In genomic region chr7:29635067-29636008, GRCh38 we compare ENCODE assay signal across 7 cellular contexts.
A peak's percentile ranks its signal among the peaks of the same experiment; 100 is the strongest.
DNase-seq lines count a peak whose midpoint lies in the region; ATAC-seq and TF ChIP-seq lines count a peak whose summit lies in the region.
"Not testable (repeated sequence)": the region's sequence is repeated elsewhere in the genome, so short reads cannot be mapped to it uniquely, and the experiment has no call there.

No MANE protein-coding gene starts in this region.

- not testable (repeated sequence) for H3K36me3 Mint-ChIP-seq in chondrocyte (ENCODE audit: low read depth)

- not testable (repeated sequence) for H3K27ac Mint-ChIP-seq in chondrocyte (ENCODE audit: unreplicated experiment)

- H3K36me3 ChIP-seq in SK-N-SH (replicated peaks in 1 of 2; ENCODE audit: control insufficient read depth in 1 of 2, insufficient read depth in 2 of 2, low read length in 1 of 2): peaks cover 0 to 12% of the 10 kb centered on the region in 2 experiments
- H3K36me3 ChIP-seq in heart left ventricle; neural cell (ENCODE audit: insufficient read depth, low read length): not testable (repeated sequence)

- not testable (repeated sequence) for H3K9me3 ChIP-seq in SK-N-SH; heart left ventricle; neural cell (ENCODE audit: low read length)

- H3K27ac ChIP-seq in SK-N-SH (ENCODE audit: low read depth in 2 of 2, low read length in 1 of 2); heart left ventricle; neural cell (ENCODE audit: low read length): not testable (repeated sequence)

- TF ChIP-seq POLR2A in heart left ventricle (IDR thresholded peaks at IDR 0.05): not testable (repeated sequence)

- H3K9ac ChIP-seq in SK-N-SH; neural cell (ENCODE audit: low read length): not testable (repeated sequence)

- POLR2A ChIA-PET in SK-N-SH (lab: Yijun Ruan, JAX): not testable (repeated sequence)

- ATAC-seq in heart left ventricle: peak in 3 of 4 donors; percentile 51 to 75 (median 64)

- intact Hi-C loops in heart left ventricle (cut with DNase I): loop anchor here in 9 of 10 donors (2.0 to 10.0 kb wide), 4 partner anchors 109 to 429 kb away; no protein-coding TSS in a partner anchor

- peak; percentile 11 for DNase-seq in DMS79 (lab: John Stamatoyannopoulos, UW)
- peak; percentile 57 for DNase-seq in NCI-H2171 treated with DMSO at 0.1 percent for 48 hours (lab: John Stamatoyannopoulos, UW)
- not testable (repeated sequence) for DNase-seq in SK-N-SH; chondrocyte (ENCODE audit: low spot score); heart left ventricle

- H3K27me3 ChIP-seq in SK-N-SH (ENCODE audit: insufficient read depth); heart left ventricle; neural cell (ENCODE audit: insufficient read depth, low read depth, low read length): not testable (repeated sequence)

- H3K4me3 Mint-ChIP-seq in chondrocyte (ENCODE audit: unreplicated experiment): not testable (repeated sequence)

- H3K27me3 Mint-ChIP-seq in chondrocyte (ENCODE audit: low read depth): not testable (repeated sequence)

- H3F3A ChIP-seq in SK-N-SH (replicated peaks; ENCODE audit: insufficient read depth); neural cell (ENCODE audit: insufficient read depth, low read length, poor library complexity, severe bottlenecking): not testable (repeated sequence)

- H3K9me2 ChIP-seq in SK-N-SH; neural cell (ENCODE audit: insufficient read depth, low read length): not testable (repeated sequence)

- not testable (repeated sequence) for H3K4me3 ChIP-seq in SK-N-SH (ENCODE audit: low read depth in 2 of 2, low read length in 1 of 2); heart left ventricle; neural cell (ENCODE audit: low read length)

- not testable (repeated sequence) for H3K4me1 Mint-ChIP-seq in chondrocyte (ENCODE audit: low read depth)

- not testable (repeated sequence) for TF ChIP-seq EP300 in Ishikawa (IDR thresholded peaks at IDR 0.05; ENCODE audit: borderline replicate concordance); SK-N-SH (IDR thresholded peaks at IDR 0.05; ENCODE audit: borderline replicate concordance in 1 of 2, low read depth in 1 of 2, low read length in 1 of 2); neural cell (conservative IDR thresholded peaks at IDR 0.05; ENCODE audit: poor library complexity, severe bottlenecking)

- H4K20me1 ChIP-seq in SK-N-SH (ENCODE audit: insufficient read depth); neural cell (ENCODE audit: insufficient read depth): not testable (repeated sequence)

- not testable (repeated sequence) for H3K9me3 Mint-ChIP-seq in chondrocyte (ENCODE audit: low read depth)

- CTCF ChIA-PET in SK-N-SH (lab: Yijun Ruan, JAX): interaction anchor here (0.7 to 4.2 kb wide), 25 partner anchors 8 to 713 kb away, joined by 3 to 34 read pairs (median 4); no protein-coding TSS in a partner anchor

- H3K4me2 ChIP-seq in SK-N-SH; neural cell (ENCODE audit: low read length): not testable (repeated sequence)

- 39% methylated on average over 5 of the region's 5 CpGs for WGBS in SK-N-SH (ENCODE audit: low lambda C conversion rate)
- WGBS in heart left ventricle, 4 donors: 19 to 36% (median 28%) methylated on average over 5 of the region's 5 CpGs

- not testable (repeated sequence) for H2AFZ ChIP-seq in SK-N-SH (ENCODE audit: low read depth); neural cell (ENCODE audit: low read depth, low read length)

- TF ChIP-seq RAD21 in Ishikawa (IDR thresholded peaks at IDR 0.05; ENCODE audit: low read depth): peak; percentile 67
- TF ChIP-seq RAD21 in SK-N-SH (IDR thresholded peaks at IDR 0.05; ENCODE audit: low read length): peak; percentile 74
- TF ChIP-seq RAD21 in neural cell (conservative IDR thresholded peaks at IDR 0.05): peak; percentile 73

- TF ChIP-seq CTCF in SK-N-SH (IDR thresholded peaks at IDR 0.05) (peak; percentile 74), chondrocyte (IDR thresholded peaks at IDR 0.05) (peak; percentile 86), heart left ventricle (IDR thresholded peaks at IDR 0.05) (peak; percentile 36 to 68 (median 53)), neural cell (IDR thresholded peaks at IDR 0.05; ENCODE audit: poor library complexity, severe bottlenecking) (peak; percentile 75)

- not testable (repeated sequence) for H3K79me2 ChIP-seq in SK-N-SH (ENCODE audit: insufficient read depth); neural cell (replicated peaks; ENCODE audit: insufficient read depth, low read length)

- H3K4me1 ChIP-seq in SK-N-SH (ENCODE audit: control insufficient read depth in 1 of 2, insufficient read depth in 2 of 2, low read depth in 1 of 2, low read length in 1 of 2); heart left ventricle: not testable (repeated sequence)

TF ChIP-seq in Ishikawa, 13 proteins besides CTCF, POLR2A, EP300 and RAD21:
- TF ChIP-seq TEAD4 (IDR thresholded peaks at IDR 0.05): 0 out of 2 replicates have a peak, but pooled peaks have one; percentile 29

TF ChIP-seq in SK-N-SH, 30 proteins besides CTCF, POLR2A, EP300 and RAD21:
- TF ChIP-seq SMC3 (IDR thresholded peaks at IDR 0.05; ENCODE audit: low read depth, low read length): peak; percentile 51

TF ChIP-seq in neural cell, 6 proteins besides CTCF, POLR2A, EP300 and RAD21:
- TF ChIP-seq SMC3 (conservative IDR thresholded peaks at IDR 0.05; ENCODE audit: poor library complexity): peak; percentile 82
